Comparison of ENCODE assay signal across 24 cellular contexts in genomic region chr1:244454412-244454811, GRCh38. TPM values are rescaled to one million over a fixed set of nuclear protein-coding genes. Genes with fewer than 3 reads are reported as not detected.
DNase-seq lines count a peak whose midpoint lies in the region; ATAC-seq, FAIRE-seq and TF ChIP-seq lines count a peak whose summit lies in the region.
"Had no signal": no experiment of that assay in that cellular context is flagged by ENCODE, and none has a peak within 500 bp of the region (broad histone marks: within the 10 kb centered on the region; RNA-seq: fewer than 3 reads in every experiment).

No MANE protein-coding gene starts in this region.

- TF ChIP-seq RAD21 in SK-N-SH (IDR thresholded peaks at IDR 0.05; ENCODE audit: low read length): no peak
- no peak for TF ChIP-seq RAD21 in K562 (CRISPR knock-in tag; conservative IDR thresholded peaks at IDR 0.05 in 1 of 2, IDR thresholded peaks at IDR 0.05 in 1 of 2)

- H4K8ac ChIP-seq in mesenchymal stem cell (ENCODE audit: low read length): no peak overlapping the region

- no peak overlapping the region for H3K23ac ChIP-seq in mesenchymal stem cell (ENCODE audit: low read length in 2 of 2)

- no peak overlapping the region for H3K4me3 ChIP-seq in SK-N-SH (ENCODE audit: low read depth in 2 of 2, low read length in 1 of 2)
- no peak overlapping the region for H3K4me3 ChIP-seq in K562
- H3K4me3 ChIP-seq in mesenchymal stem cell (ENCODE audit: insufficient read depth in 1 of 2, low read depth in 1 of 2, low read length in 2 of 2): peak overlapping the region in 1 of 2 experiments; percentile 15
- H3K4me3 ChIP-seq: cardiac muscle cell, gastroesophageal sphincter, SJCRH30, spleen had no signal

- no peak for ATAC-seq in SK-N-SH treated with all-trans-retinoic acid at 6 μM for 48 hours
- no peak for ATAC-seq in K562
- no peak for ATAC-seq in GM21786 (IDR thresholded peaks at IDR 0.05; ENCODE audit: unreplicated experiment)
- ATAC-seq in GM21619 (IDR thresholded peaks at IDR 0.05; ENCODE audit: unreplicated experiment): no peak
- ATAC-seq: gastroesophageal sphincter, natural killer cell, T-helper 17 cell had no signal

- H3K27me3 ChIP-seq in SK-N-SH (ENCODE audit: insufficient read depth): no peaks in the 10 kb centered on the region
- H3K27me3 ChIP-seq in K562 (ENCODE audit: control insufficient read depth in 2 of 2, insufficient read depth in 2 of 2, low read length in 2 of 2): no peaks in the 10 kb centered on the region
- H3K27me3 ChIP-seq in mesenchymal stem cell (ENCODE audit: control insufficient read depth in 1 of 2, insufficient read depth in 1 of 2, low read length in 2 of 2): no peaks in the 10 kb centered on the region
- H3K27me3 ChIP-seq: cardiac muscle cell, gastroesophageal sphincter, SJCRH30, spleen had no signal

- H3K79me1 ChIP-seq in mesenchymal stem cell (replicated peaks; ENCODE audit: low read length, poor library complexity, severe bottlenecking): peaks cover 11% of the 10 kb centered on the region

- H3K4me1 Mint-ChIP-seq in type B pancreatic cell (ENCODE audit: unreplicated experiment): peaks cover 32% of the 10 kb centered on the region

- H3K4me1 ChIP-seq in SK-N-SH (ENCODE audit: control insufficient read depth in 1 of 2, insufficient read depth in 2 of 2, low read depth in 1 of 2, low read length in 1 of 2) (peaks cover 8 to 23% of the 10 kb centered on the region in 2 experiments; a peak in 3 of 4 replicates), K562 (replicated peaks in 1 of 2; ENCODE audit: control insufficient read depth in 2 of 2, insufficient read depth in 2 of 2, low read length in 2 of 2) (peaks cover 0 to 9% of the 10 kb centered on the region in 2 experiments; a peak in 1 of 5 replicates), mesenchymal stem cell (ENCODE audit: control insufficient read depth, insufficient read depth, low read depth, low read length) (peaks cover 3% of the 10 kb centered on the region)

- BruUV-seq in K562 (replicated peaks; lab: Mats Ljungman, UMichigan): no TSS peak

- peaks cover 4% of the 10 kb centered on the region for H3F3A ChIP-seq in SK-N-SH (replicated peaks; ENCODE audit: insufficient read depth)

- no peak overlapping the region for H3K4ac ChIP-seq in mesenchymal stem cell (ENCODE audit: low read depth in 1 of 2, low read length in 2 of 2)

- no peak overlapping the region for H2BK120ac ChIP-seq in mesenchymal stem cell (ENCODE audit: low read depth, low read length)

- no peak for FAIRE-seq in K562 (lab: Jason Lieb, UNC)
- FAIRE-seq: urothelium cell line had no signal

- H2AFZ ChIP-seq in SK-N-SH (ENCODE audit: low read depth): 0 out of 2 replicates have a peak overlapping the region, but pooled peaks have one; percentile 8
- peak overlapping the region; percentile 25; the same call in 1 of the 2 replicates for H2AFZ ChIP-seq in K562 (ENCODE audit: low read depth, low read length)
- no peak overlapping the region for H2AFZ ChIP-seq in mesenchymal stem cell (ENCODE audit: low read depth, low read length)

- no peak overlapping the region for H3K18ac ChIP-seq in mesenchymal stem cell (ENCODE audit: low read depth in 1 of 2, low read length in 2 of 2)

- H2AK5ac ChIP-seq in mesenchymal stem cell (ENCODE audit: low read length, severe bottlenecking): no peak overlapping the region

- H3K4me2 ChIP-seq in SK-N-SH (no peak overlapping the region), K562 (ENCODE audit: insufficient read depth, low read length) (no peak overlapping the region), mesenchymal stem cell (ENCODE audit: low read length, poor library complexity, severe bottlenecking) (no peak overlapping the region)

- no peak overlapping the region for H3K14ac ChIP-seq in mesenchymal stem cell (ENCODE audit: low read length in 2 of 2)

- H4K91ac ChIP-seq in mesenchymal stem cell (ENCODE audit: low read length): no peak overlapping the region

- no peaks in the 10 kb centered on the region for H3K27me3 Mint-ChIP-seq in type B pancreatic cell
- H3K27me3 Mint-ChIP-seq: dendritic cell treated with granulocyte-macrophage colony-stimulating factor and Interleukin-4, amounts not matched to agents 40 ng/mL and 50 ng/mL, for 4 days; T-helper 17 cell had no signal

- in situ Hi-C loops in K562 (cut with MboI): no loop called here

- H3K9me1 ChIP-seq in K562 (ENCODE audit: control insufficient read depth, insufficient read depth, low read length): no peaks in the 10 kb centered on the region

- intact Hi-C loops in K562 (cut with micrococcal nuclease): loop anchor here (5.0 kb wide), 1 partner anchor 87 kb away; no protein-coding TSS in a partner anchor

- H2BK5ac ChIP-seq in mesenchymal stem cell (ENCODE audit: low read depth, low read length, poor library complexity, severe bottlenecking): no peak overlapping the region

- H3K9me3 ChIP-seq in SK-N-SH: no peaks in the 10 kb centered on the region
- peaks cover 8% of the 10 kb centered on the region for H3K9me3 ChIP-seq in K562 (replicated peaks; ENCODE audit: control insufficient read depth, insufficient read depth, low read depth, low read length)
- no peaks in the 10 kb centered on the region for H3K9me3 ChIP-seq in mesenchymal stem cell (ENCODE audit: control insufficient read depth, low read length)
- H3K9me3 ChIP-seq: gastroesophageal sphincter, SJCRH30 had no signal

- H3K36me3 ChIP-seq in SK-N-SH (replicated peaks in 1 of 2; ENCODE audit: control insufficient read depth in 1 of 2, insufficient read depth in 2 of 2, low read length in 1 of 2) (peaks cover 7 to 18% of the 10 kb centered on the region in 2 experiments), K562 (ENCODE audit: control insufficient read depth, insufficient read depth, low read length) (peaks cover 13% of the 10 kb centered on the region), mesenchymal stem cell (ENCODE audit: control insufficient read depth in 1 of 2, insufficient read depth in 2 of 2, low read depth in 1 of 2, low read length in 2 of 2) (peaks cover 0 to 11% of the 10 kb centered on the region in 2 experiments)
- H3K36me3 ChIP-seq: cardiac muscle cell, gastroesophageal sphincter, SJCRH30 had no signal

- H3K27ac Mint-ChIP-seq in type B pancreatic cell: peak overlapping the region; percentile 83
- H3K27ac Mint-ChIP-seq: dendritic cell treated with granulocyte-macrophage colony-stimulating factor and Interleukin-4, amounts not matched to agents 40 ng/mL and 50 ng/mL, for 4 days; natural killer cell; T-helper 17 cell had no signal

- H3K36me3 Mint-ChIP-seq in type B pancreatic cell: peaks cover 5% of the 10 kb centered on the region
- H3K36me3 Mint-ChIP-seq: natural killer cell had no signal

- TF ChIP-seq EP300 in SK-N-SH (IDR thresholded peaks at IDR 0.05; ENCODE audit: borderline replicate concordance in 1 of 2, low read depth in 1 of 2, low read length in 1 of 2) (no peak), K562 (IDR thresholded peaks at IDR 0.05; ENCODE audit: low read length) (no peak)

- H3K9ac ChIP-seq in SK-N-SH (no peak overlapping the region), K562 (ENCODE audit: insufficient read depth in 1 of 2, low read depth in 2 of 2, low read length in 2 of 2) (no peak overlapping the region), mesenchymal stem cell (ENCODE audit: low read length) (peak overlapping the region; percentile 30)

- no peaks in the 10 kb centered on the region for H3K9me2 ChIP-seq in SK-N-SH

- TF ChIP-seq POLR2A in K562 (conservative IDR thresholded peaks at IDR 0.05): no peak

- no peak overlapping the region for H2BK15ac ChIP-seq in mesenchymal stem cell (ENCODE audit: low read depth, poor library complexity, severe bottlenecking)

- CTCF ChIA-PET in SK-N-SH (lab: Yijun Ruan, JAX): no interaction called here
- CTCF ChIA-PET in K562 (lab: Yijun Ruan, JAX; ENCODE audit: low intra/inter-chr PET ratio): no interaction called here

- H3K27ac ChIP-seq in SK-N-SH (ENCODE audit: low read depth in 2 of 2, low read length in 1 of 2): no peak overlapping the region
- H3K27ac ChIP-seq in K562 (ENCODE audit: extremely low read depth, low read depth, low read length): no peak overlapping the region
- no peak overlapping the region for H3K27ac ChIP-seq in mesenchymal stem cell (ENCODE audit: low read length, poor library complexity, severe bottlenecking)
- H3K27ac ChIP-seq: cardiac muscle cell, gastroesophageal sphincter, SJCRH30, spleen had no signal

- peak overlapping the region; percentile 72 for H3K4me3 Mint-ChIP-seq in type B pancreatic cell
- H3K4me3 Mint-ChIP-seq: dendritic cell treated with granulocyte-macrophage colony-stimulating factor and Interleukin-4, amounts not matched to agents 40 ng/mL and 50 ng/mL, for 4 days; natural killer cell; T-helper 17 cell had no signal

- H3K79me2 ChIP-seq in SK-N-SH (ENCODE audit: insufficient read depth): peaks cover 21% of the 10 kb centered on the region
- peaks cover 23% of the 10 kb centered on the region for H3K79me2 ChIP-seq in K562 (ENCODE audit: control insufficient read depth, insufficient read depth, low read length)

- DNase-seq in SK-N-SH (no peak), K562 (ENCODE audit: extremely low read depth in 1 of 4, low spot score in 3 of 4) (no peak), mesenchymal stem cell (no peak), type B pancreatic cell (ENCODE audit: extremely low spot score, unreplicated experiment) (no peak), ecto neural progenitor cell (ENCODE audit: low spot score) (no peak)
- DNase-seq: 8988T; activated CD8-positive, alpha-beta memory T cell treated with anti-CD3 and anti-CD28 coated beads, Interleukin-2, amount 50 U/mL, for 4 hours; activated effector memory CD4-positive, alpha-beta T cell treated with anti-CD3 and anti-CD28 coated beads, Interleukin-2, amount 50 U/mL, for 16 hours; MM.1S; natural killer cell; NCI-H146; NCI-H2171 treated with DMSO at 0.1 percent for 48 hours; NCI-H774; SJCRH30; spleen; stimulated activated CD4-positive, alpha-beta T cell treated with anti-CD3 and anti-CD28 coated beads, Interleukin-4, amount 100 ng/mL, for 4 hours; T-helper 17 cell had no signal

- no peak overlapping the region for H2BK12ac ChIP-seq in mesenchymal stem cell (ENCODE audit: low read length in 2 of 2)

- 92% methylated on average over 6 of the region's 6 CpGs for WGBS in SK-N-SH (ENCODE audit: low lambda C conversion rate)
- WGBS in K562 (ENCODE audit: insufficient coverage, low coverage, missing lambda C conversion rate): 58% methylated on average over 6 of the region's 6 CpGs
- 84% methylated on average over 5 of the region's 6 CpGs for WGBS in mesenchymal stem cell

- H3K9me3 Mint-ChIP-seq in type B pancreatic cell: peaks cover 5% of the 10 kb centered on the region
- H3K9me3 Mint-ChIP-seq: dendritic cell treated with granulocyte-macrophage colony-stimulating factor and Interleukin-4, amounts not matched to agents 40 ng/mL and 50 ng/mL, for 4 days; natural killer cell had no signal

- H4K20me1 ChIP-seq in SK-N-SH (ENCODE audit: insufficient read depth): peaks cover 5% of the 10 kb centered on the region; the same call in 1 of the 2 replicates
- no peaks in the 10 kb centered on the region for H4K20me1 ChIP-seq in K562 (replicated peaks; ENCODE audit: control insufficient read depth, insufficient read depth, low read length)

- POLR2A ChIA-PET in SK-N-SH (lab: Yijun Ruan, JAX): interaction anchor here (0.6 kb wide), 1 partner anchor 408 kb away, joined by 3 read pairs; no protein-coding TSS in a partner anchor
- POLR2A ChIA-PET in K562 (lab: Yijun Ruan, JAX): interaction anchor here (0.6 to 0.9 kb wide), 2 partner anchors 10 to 1158 kb away, joined by 3 to 5 read pairs; no protein-coding TSS in a partner anchor

- no peak for TF ChIP-seq CTCF in SK-N-SH (IDR thresholded peaks at IDR 0.05)
- TF ChIP-seq CTCF in K562 (IDR thresholded peaks at IDR 0.05 in 2 of 3, conservative IDR thresholded peaks at IDR 0.05 in 1 of 3; ENCODE audit: insufficient read depth in 2 of 3, low read depth in 1 of 3, low read length in 3 of 3): no peak
- no peak for TF ChIP-seq CTCF in type B pancreatic cell (conservative IDR thresholded peaks at IDR 0.05)

RNA-seq across cellular contexts. Expression of gene ADSS2, which starts 2.7 kb away (rescaled TPM):
- polyA plus RNA-seq in SK-N-SH (2012; rRNA removed) (30.7 and 35.7 TPM in 2 replicates), K562 (2011; rRNA removed) (51.3 and 62.9 TPM in 2 replicates), K562 (2014; fragmentation: Illumina TruSeq; extraction: Trizol) (50.1 and 59.4 TPM in 2 replicates), K562 (2014; fragmentation: Nextera tagmentation; extraction: Ambion mirVana) (10 to 100 TPM in 1 of 2 experiments, 1 to 10 TPM in 1; 8.8 to 13.7 TPM), K562 (2014; rRNA removed) (61.4 and 61.9 TPM in 2 replicates)
- polyA plus RNA-seq in SK-N-SH (2012; cell fraction: cytosol; rRNA removed): 46.1 and 62.1 TPM in 2 replicates
- polyA plus RNA-seq in SK-N-SH (2012; cell fraction: nucleus; rRNA removed): 14.4 and 21.8 TPM in 2 replicates
- total RNA-seq in K562 (2011; cell fraction: chromatin; rRNA removed; ENCODE audit: low replicate concordance): 34.0 and 121 TPM in 2 replicates
- 13.8 and 21.3 TPM in 2 replicates for total RNA-seq in K562 (2011; cell fraction: nucleolus; rRNA removed)
- total RNA-seq in K562 (2011; cell fraction: nucleoplasm; rRNA removed): 35.2 and 46.0 TPM in 2 replicates
- total RNA-seq in K562 (2014; rRNA removed) (46.2 and 47.3 TPM in 2 replicates), K562 (2014; rRNA removed; fragmentation: Illumina TruSeq; extraction: Trizol) (63.8 and 67.1 TPM in 2 replicates), K562 (2015; rRNA removed; fragmentation: Illumina TruSeq; extraction: Trizol) (60.7 and 63.1 TPM in 2 replicates), K562 (2021) (50.1 and 52.0 TPM in 2 replicates), type B pancreatic cell (ENCODE audit: low replicate concordance) (33.3 and 38.7 TPM in 2 replicates)
- polyA plus RNA-seq in K562 (2011; cell fraction: cytosol; rRNA removed): 11.7 and 23.8 TPM in 2 replicates
- polyA plus RNA-seq in K562 (2011; cell fraction: nucleus; rRNA removed): 22.8 and 41.5 TPM in 2 replicates
- 46.0 and 52.0 TPM in 2 replicates for polyA plus RNA-seq in K562 (2012)
- polyA minus RNA-seq in K562 (2011; rRNA and poly(A)+ RNA removed): 65.9 and 81.4 TPM in 2 replicates
- polyA minus RNA-seq in K562 (2011; cell fraction: cytosol; rRNA and poly(A)+ RNA removed): 25.4 and 26.0 TPM in 2 replicates
- 40.8 and 69.0 TPM in 2 replicates for polyA minus RNA-seq in K562 (2011; cell fraction: nucleus; rRNA and poly(A)+ RNA removed)
- polyA plus RNA-seq in mesenchymal stem cell (2013, experiment 1 of 2): 28.0 TPM
- 29.9 TPM for polyA plus RNA-seq in mesenchymal stem cell (2013, experiment 2 of 2)

RNA-seq across cellular contexts. Expression of gene CATSPERE, which starts 6.7 kb away (rescaled TPM):
- 0.30 and 0.54 TPM in 2 replicates for polyA plus RNA-seq in SK-N-SH (2012; rRNA removed)
- polyA plus RNA-seq in SK-N-SH (2012; cell fraction: cytosol; rRNA removed): 0.16 and 0.27 TPM in 2 replicates
- 0.95 and 2.5 TPM in 2 replicates for polyA plus RNA-seq in SK-N-SH (2012; cell fraction: nucleus; rRNA removed)
- 0.46 TPM in 1 of 2 replicates, not detected in the other for total RNA-seq in K562 (2011; cell fraction: chromatin; rRNA removed; ENCODE audit: low replicate concordance)
- total RNA-seq in K562 (2011; cell fraction: nucleolus; rRNA removed): 0.13 TPM in 1 of 2 replicates, not detected in the other
- 0.15 and 0.53 TPM in 2 replicates for total RNA-seq in K562 (2011; cell fraction: nucleoplasm; rRNA removed)
- not detected in 2 replicates for total RNA-seq in K562 (2014; rRNA removed)
- total RNA-seq in K562 (2014; rRNA removed; fragmentation: Illumina TruSeq; extraction: Trizol): 0.06 and 0.15 TPM in 2 replicates
- total RNA-seq in K562 (2015; rRNA removed; fragmentation: Illumina TruSeq; extraction: Trizol): 0.07 and 0.11 TPM in 2 replicates
- total RNA-seq in K562 (2021): not detected in 2 replicates
- 0.06 and 0.23 TPM in 2 replicates for polyA plus RNA-seq in K562 (2011; rRNA removed)
- 0.01 TPM in 1 of 2 replicates, not detected in the other for polyA plus RNA-seq in K562 (2011; cell fraction: cytosol; rRNA removed)
- 0.17 and 0.28 TPM in 2 replicates for polyA plus RNA-seq in K562 (2011; cell fraction: nucleus; rRNA removed)
- polyA plus RNA-seq in K562 (2012): 0.10 and 0.22 TPM in 2 replicates
- polyA plus RNA-seq in K562 (2014; fragmentation: Illumina TruSeq; extraction: Trizol): 0.09 TPM in 1 of 2 replicates, not detected in the other
- polyA plus RNA-seq in K562 (2014; fragmentation: Nextera tagmentation; extraction: Ambion mirVana): under 1 TPM in 1 of 2 experiments, not detected in 1; 0.08 TPM
- polyA plus RNA-seq in K562 (2014; rRNA removed): 0.16 TPM in 1 of 2 replicates, not detected in the other
- polyA minus RNA-seq in K562 (2011; rRNA and poly(A)+ RNA removed): 0.18 and 0.36 TPM in 2 replicates
- polyA minus RNA-seq in K562 (2011; cell fraction: cytosol; rRNA and poly(A)+ RNA removed): not detected in 2 replicates
- 0.22 TPM in 1 of 2 replicates, not detected in the other for polyA minus RNA-seq in K562 (2011; cell fraction: nucleus; rRNA and poly(A)+ RNA removed)
- 0.14 TPM for polyA plus RNA-seq in mesenchymal stem cell (2013, experiment 1 of 2)
- 0.14 TPM for polyA plus RNA-seq in mesenchymal stem cell (2013, experiment 2 of 2)
- total RNA-seq in type B pancreatic cell (ENCODE audit: low replicate concordance): 0.50 and 1.1 TPM in 2 replicates
